ENCODE assay signal across 1 cellular context in the genomic region with DNA sequence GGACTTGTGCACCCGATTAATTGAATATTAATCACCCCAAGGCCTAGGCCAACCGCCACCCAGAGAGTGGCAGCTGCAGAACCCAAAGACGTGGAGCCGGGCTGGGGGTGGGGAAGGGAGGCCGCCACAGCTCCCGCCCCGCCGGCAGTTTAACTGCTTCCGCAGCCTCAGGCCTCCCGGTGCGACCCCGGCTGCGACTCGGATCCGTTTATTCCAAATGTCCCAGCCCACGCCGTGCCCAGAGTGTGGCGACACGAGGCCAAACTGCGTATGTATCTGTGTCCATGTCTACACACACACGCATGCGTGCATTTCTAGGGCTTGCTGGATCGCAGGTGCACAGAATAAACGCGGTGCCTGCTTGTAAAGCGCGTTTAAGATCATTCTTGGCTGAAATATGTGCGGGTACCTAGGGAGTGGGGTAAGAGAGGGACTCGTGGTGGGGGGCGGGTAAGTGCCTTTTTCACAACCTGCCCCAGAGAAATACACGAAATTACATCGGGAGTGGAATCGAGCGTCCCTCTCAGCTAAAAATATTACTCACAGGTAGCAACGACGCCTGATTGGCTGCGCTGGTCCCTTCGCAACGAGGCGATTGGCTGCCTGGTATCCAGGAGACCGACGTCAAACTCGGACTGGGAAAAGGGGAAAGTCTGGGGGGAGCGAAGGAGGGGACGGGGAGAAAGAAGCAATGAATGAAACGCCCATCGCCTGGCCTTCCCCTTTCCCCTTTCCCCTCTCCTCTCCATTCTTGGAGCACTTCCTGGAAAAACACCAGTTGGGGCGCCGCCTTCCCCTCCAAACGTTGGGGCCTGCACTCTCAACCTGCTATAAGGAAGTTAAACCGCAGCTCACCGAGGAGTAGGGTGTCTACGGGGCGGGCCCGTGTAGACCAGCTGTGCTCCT.
TF ChIP-seq lines count a peak whose summit lies in the region.

No MANE protein-coding gene starts in this region.

TF ChIP-seq in GM12878, 131 proteins besides CTCF, POLR2A, EP300 and RAD21 (continued from another document and continues in another):
- TF ChIP-seq HDGF (IDR thresholded peaks at IDR 0.05) (no peak), ESRRA (IDR thresholded peaks at IDR 0.05; ENCODE audit: low read length) (no peak), TCF3 (IDR thresholded peaks at IDR 0.05; ENCODE audit: borderline replicate concordance, insufficient read depth, low read depth, low read length) (peak; percentile 73; the same call in 1 of the 2 replicates), BMI1 (IDR thresholded peaks at IDR 0.05; ENCODE audit: borderline replicate concordance) (peak; percentile 83; the same call in 1 of the 2 replicates), ASH2L (IDR thresholded peaks at IDR 0.05; ENCODE audit: borderline replicate concordance, low read depth) (no peak), IKZF1 (conservative IDR thresholded peaks at IDR 0.05) (peak; percentile 99), PAX5 (IDR thresholded peaks at IDR 0.05; ENCODE audit: borderline replicate concordance, low read depth, low read length) (peak; percentile 36; the same call in 1 of the 2 replicates), MTA2 (IDR thresholded peaks at IDR 0.05; ENCODE audit: low read depth) (peak; percentile 69), ZZZ3 (IDR thresholded peaks at IDR 0.05; ENCODE audit: control insufficient read depth, insufficient read length, low read depth) (no peak), RCOR1 (conservative IDR thresholded peaks at IDR 0.05; ENCODE audit: low read depth, low read length) (no peak), ZNF384 (IDR thresholded peaks at IDR 0.05; ENCODE audit: borderline replicate concordance, low read depth, low read length) (no peak), NR2C1 (IDR thresholded peaks at IDR 0.05) (no peak), SMARCA5 (IDR thresholded peaks at IDR 0.05) (0 out of 2 replicates have a peak, but pooled peaks have one; percentile 55), FOXM1 (IDR thresholded peaks at IDR 0.05; ENCODE audit: low read depth, low read length) (no peak; the same call in 1 of the 2 replicates), BRCA1 (IDR thresholded peaks at IDR 0.05; ENCODE audit: low read depth, low read length) (no peak), TCF12 (IDR thresholded peaks at IDR 0.05; ENCODE audit: low read depth, low read length) (peak; percentile 79; the same call in 1 of the 2 replicates), IKZF2 (IDR thresholded peaks at IDR 0.05) (peak; percentile 99), NFIC (IDR thresholded peaks at IDR 0.05; ENCODE audit: low read depth, low read length) (no peak), ZNF207 (IDR thresholded peaks at IDR 0.05; ENCODE audit: borderline replicate concordance) (peak; percentile 60; the same call in 1 of the 2 replicates), CBX3 (IDR thresholded peaks at IDR 0.05; ENCODE audit: borderline replicate concordance, low read depth) (no peak), SMAD5 (IDR thresholded peaks at IDR 0.05; ENCODE audit: low read depth) (0 out of 2 replicates have a peak, but pooled peaks have one; percentile 22), MYC (IDR thresholded peaks at IDR 0.05; ENCODE audit: insufficient read depth, insufficient read length, insufficient replicate concordance, low read length, severe bottlenecking) (no peak), SUPT20H (IDR thresholded peaks at IDR 0.05; ENCODE audit: borderline replicate concordance, control insufficient read depth, low read depth, low read length) (no peak), STAT3 (IDR thresholded peaks at IDR 0.05; ENCODE audit: low read depth, low read length) (peak; percentile 22; the same call in 1 of the 2 replicates), DPF2 (IDR thresholded peaks at IDR 0.05) (peak; percentile 70), BCL11A (IDR thresholded peaks at IDR 0.05; ENCODE audit: low read depth, low read length) (no peak), SMC3 (IDR thresholded peaks at IDR 0.05; ENCODE audit: borderline replicate concordance, low read length) (no peak), SIX5 (IDR thresholded peaks at IDR 0.05; ENCODE audit: low read depth, low read length, severe bottlenecking) (no peak)
- TF ChIP-seq, protein P1, sequence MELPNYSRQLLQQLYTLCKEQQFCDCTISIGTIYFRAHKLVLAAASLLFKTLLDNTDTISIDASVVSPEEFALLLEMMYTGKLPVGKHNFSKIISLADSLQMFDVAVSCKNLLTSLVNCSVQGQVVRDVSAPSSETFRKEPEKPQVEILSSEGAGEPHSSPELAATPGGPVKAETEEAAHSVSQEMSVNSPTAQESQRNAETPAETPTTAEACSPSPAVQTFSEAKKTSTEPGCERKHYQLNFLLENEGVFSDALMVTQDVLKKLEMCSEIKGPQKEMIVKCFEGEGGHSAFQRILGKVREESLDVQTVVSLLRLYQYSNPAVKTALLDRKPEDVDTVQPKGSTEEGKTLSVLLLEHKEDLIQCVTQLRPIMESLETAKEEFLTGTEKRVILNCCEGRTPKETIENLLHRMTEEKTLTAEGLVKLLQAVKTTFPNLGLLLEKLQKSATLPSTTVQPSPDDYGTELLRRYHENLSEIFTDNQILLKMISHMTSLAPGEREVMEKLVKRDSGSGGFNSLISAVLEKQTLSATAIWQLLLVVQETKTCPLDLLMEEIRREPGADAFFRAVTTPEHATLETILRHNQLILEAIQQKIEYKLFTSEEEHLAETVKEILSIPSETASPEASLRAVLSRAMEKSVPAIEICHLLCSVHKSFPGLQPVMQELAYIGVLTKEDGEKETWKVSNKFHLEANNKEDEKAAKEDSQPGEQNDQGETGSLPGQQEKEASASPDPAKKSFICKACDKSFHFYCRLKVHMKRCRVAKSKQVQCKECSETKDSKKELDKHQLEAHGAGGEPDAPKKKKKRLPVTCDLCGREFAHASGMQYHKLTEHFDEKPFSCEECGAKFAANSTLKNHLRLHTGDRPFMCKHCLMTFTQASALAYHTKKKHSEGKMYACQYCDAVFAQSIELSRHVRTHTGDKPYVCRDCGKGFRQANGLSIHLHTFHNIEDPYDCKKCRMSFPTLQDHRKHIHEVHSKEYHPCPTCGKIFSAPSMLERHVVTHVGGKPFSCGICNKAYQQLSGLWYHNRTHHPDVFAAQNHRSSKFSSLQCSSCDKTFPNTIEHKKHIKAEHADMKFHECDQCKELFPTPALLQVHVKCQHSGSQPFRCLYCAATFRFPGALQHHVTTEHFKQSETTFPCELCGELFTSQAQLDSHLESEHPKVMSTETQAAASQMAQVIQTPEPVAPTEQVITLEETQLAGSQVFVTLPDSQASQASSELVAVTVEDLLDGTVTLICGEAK (IDR thresholded peaks at IDR 0.05; ENCODE audit: borderline replicate concordance), result no peak
- TF ChIP-seq, protein P2, sequence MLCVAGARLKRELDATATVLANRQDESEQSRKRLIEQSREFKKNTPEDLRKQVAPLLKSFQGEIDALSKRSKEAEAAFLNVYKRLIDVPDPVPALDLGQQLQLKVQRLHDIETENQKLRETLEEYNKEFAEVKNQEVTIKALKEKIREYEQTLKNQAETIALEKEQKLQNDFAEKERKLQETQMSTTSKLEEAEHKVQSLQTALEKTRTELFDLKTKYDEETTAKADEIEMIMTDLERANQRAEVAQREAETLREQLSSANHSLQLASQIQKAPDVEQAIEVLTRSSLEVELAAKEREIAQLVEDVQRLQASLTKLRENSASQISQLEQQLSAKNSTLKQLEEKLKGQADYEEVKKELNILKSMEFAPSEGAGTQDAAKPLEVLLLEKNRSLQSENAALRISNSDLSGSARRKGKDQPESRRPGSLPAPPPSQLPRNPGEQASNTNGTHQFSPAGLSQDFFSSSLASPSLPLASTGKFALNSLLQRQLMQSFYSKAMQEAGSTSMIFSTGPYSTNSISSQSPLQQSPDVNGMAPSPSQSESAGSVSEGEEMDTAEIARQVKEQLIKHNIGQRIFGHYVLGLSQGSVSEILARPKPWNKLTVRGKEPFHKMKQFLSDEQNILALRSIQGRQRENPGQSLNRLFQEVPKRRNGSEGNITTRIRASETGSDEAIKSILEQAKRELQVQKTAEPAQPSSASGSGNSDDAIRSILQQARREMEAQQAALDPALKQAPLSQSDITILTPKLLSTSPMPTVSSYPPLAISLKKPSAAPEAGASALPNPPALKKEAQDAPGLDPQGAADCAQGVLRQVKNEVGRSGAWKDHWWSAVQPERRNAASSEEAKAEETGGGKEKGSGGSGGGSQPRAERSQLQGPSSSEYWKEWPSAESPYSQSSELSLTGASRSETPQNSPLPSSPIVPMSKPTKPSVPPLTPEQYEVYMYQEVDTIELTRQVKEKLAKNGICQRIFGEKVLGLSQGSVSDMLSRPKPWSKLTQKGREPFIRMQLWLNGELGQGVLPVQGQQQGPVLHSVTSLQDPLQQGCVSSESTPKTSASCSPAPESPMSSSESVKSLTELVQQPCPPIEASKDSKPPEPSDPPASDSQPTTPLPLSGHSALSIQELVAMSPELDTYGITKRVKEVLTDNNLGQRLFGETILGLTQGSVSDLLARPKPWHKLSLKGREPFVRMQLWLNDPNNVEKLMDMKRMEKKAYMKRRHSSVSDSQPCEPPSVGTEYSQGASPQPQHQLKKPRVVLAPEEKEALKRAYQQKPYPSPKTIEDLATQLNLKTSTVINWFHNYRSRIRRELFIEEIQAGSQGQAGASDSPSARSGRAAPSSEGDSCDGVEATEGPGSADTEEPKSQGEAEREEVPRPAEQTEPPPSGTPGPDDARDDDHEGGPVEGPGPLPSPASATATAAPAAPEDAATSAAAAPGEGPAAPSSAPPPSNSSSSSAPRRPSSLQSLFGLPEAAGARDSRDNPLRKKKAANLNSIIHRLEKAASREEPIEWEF (IDR thresholded peaks at IDR 0.05; ENCODE audit: insufficient replicate concordance, low read depth, low read length), result no peak
- TF ChIP-seq, protein P3, sequence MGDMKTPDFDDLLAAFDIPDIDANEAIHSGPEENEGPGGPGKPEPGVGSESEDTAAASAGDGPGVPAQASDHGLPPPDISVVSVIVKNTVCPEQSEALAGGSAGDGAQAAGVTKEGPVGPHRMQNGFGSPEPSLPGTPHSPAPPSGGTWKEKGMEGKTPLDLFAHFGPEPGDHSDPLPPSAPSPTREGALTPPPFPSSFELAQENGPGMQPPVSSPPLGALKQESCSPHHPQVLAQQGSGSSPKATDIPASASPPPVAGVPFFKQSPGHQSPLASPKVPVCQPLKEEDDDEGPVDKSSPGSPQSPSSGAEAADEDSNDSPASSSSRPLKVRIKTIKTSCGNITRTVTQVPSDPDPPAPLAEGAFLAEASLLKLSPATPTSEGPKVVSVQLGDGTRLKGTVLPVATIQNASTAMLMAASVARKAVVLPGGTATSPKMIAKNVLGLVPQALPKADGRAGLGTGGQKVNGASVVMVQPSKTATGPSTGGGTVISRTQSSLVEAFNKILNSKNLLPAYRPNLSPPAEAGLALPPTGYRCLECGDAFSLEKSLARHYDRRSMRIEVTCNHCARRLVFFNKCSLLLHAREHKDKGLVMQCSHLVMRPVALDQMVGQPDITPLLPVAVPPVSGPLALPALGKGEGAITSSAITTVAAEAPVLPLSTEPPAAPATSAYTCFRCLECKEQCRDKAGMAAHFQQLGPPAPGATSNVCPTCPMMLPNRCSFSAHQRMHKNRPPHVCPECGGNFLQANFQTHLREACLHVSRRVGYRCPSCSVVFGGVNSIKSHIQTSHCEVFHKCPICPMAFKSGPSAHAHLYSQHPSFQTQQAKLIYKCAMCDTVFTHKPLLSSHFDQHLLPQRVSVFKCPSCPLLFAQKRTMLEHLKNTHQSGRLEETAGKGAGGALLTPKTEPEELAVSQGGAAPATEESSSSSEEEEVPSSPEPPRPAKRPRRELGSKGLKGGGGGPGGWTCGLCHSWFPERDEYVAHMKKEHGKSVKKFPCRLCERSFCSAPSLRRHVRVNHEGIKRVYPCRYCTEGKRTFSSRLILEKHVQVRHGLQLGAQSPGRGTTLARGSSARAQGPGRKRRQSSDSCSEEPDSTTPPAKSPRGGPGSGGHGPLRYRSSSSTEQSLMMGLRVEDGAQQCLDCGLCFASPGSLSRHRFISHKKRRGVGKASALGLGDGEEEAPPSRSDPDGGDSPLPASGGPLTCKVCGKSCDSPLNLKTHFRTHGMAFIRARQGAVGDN (IDR thresholded peaks at IDR 0.05), result peak; percentile 25; the same call in 1 of the 2 replicates
- TF ChIP-seq, protein P4, sequence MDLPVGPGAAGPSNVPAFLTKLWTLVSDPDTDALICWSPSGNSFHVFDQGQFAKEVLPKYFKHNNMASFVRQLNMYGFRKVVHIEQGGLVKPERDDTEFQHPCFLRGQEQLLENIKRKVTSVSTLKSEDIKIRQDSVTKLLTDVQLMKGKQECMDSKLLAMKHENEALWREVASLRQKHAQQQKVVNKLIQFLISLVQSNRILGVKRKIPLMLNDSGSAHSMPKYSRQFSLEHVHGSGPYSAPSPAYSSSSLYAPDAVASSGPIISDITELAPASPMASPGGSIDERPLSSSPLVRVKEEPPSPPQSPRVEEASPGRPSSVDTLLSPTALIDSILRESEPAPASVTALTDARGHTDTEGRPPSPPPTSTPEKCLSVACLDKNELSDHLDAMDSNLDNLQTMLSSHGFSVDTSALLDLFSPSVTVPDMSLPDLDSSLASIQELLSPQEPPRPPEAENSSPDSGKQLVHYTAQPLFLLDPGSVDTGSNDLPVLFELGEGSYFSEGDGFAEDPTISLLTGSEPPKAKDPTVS (IDR thresholded peaks at IDR 0.05; ENCODE audit: low read depth, low read length), result no peak
- TF ChIP-seq, protein P5, sequence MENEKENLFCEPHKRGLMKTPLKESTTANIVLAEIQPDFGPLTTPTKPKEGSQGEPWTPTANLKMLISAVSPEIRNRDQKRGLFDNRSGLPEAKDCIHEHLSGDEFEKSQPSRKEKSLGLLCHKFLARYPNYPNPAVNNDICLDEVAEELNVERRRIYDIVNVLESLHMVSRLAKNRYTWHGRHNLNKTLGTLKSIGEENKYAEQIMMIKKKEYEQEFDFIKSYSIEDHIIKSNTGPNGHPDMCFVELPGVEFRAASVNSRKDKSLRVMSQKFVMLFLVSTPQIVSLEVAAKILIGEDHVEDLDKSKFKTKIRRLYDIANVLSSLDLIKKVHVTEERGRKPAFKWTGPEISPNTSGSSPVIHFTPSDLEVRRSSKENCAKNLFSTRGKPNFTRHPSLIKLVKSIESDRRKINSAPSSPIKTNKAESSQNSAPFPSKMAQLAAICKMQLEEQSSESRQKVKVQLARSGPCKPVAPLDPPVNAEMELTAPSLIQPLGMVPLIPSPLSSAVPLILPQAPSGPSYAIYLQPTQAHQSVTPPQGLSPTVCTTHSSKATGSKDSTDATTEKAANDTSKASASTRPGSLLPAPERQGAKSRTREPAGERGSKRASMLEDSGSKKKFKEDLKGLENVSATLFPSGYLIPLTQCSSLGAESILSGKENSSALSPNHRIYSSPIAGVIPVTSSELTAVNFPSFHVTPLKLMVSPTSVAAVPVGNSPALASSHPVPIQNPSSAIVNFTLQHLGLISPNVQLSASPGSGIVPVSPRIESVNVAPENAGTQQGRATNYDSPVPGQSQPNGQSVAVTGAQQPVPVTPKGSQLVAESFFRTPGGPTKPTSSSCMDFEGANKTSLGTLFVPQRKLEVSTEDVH (IDR thresholded peaks at IDR 0.05; ENCODE audit: low read depth, partially characterized antibody), result peak; percentile 38
- TF ChIP-seq, protein P6, sequence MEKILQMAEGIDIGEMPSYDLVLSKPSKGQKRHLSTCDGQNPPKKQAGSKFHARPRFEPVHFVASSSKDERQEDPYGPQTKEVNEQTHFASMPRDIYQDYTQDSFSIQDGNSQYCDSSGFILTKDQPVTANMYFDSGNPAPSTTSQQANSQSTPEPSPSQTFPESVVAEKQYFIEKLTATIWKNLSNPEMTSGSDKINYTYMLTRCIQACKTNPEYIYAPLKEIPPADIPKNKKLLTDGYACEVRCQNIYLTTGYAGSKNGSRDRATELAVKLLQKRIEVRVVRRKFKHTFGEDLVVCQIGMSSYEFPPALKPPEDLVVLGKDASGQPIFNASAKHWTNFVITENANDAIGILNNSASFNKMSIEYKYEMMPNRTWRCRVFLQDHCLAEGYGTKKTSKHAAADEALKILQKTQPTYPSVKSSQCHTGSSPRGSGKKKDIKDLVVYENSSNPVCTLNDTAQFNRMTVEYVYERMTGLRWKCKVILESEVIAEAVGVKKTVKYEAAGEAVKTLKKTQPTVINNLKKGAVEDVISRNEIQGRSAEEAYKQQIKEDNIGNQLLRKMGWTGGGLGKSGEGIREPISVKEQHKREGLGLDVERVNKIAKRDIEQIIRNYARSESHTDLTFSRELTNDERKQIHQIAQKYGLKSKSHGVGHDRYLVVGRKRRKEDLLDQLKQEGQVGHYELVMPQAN (conservative IDR thresholded peaks at IDR 0.05), result no peak
